Comparison of ENCODE assay signal across 8 cellular contexts in the genomic region with DNA sequence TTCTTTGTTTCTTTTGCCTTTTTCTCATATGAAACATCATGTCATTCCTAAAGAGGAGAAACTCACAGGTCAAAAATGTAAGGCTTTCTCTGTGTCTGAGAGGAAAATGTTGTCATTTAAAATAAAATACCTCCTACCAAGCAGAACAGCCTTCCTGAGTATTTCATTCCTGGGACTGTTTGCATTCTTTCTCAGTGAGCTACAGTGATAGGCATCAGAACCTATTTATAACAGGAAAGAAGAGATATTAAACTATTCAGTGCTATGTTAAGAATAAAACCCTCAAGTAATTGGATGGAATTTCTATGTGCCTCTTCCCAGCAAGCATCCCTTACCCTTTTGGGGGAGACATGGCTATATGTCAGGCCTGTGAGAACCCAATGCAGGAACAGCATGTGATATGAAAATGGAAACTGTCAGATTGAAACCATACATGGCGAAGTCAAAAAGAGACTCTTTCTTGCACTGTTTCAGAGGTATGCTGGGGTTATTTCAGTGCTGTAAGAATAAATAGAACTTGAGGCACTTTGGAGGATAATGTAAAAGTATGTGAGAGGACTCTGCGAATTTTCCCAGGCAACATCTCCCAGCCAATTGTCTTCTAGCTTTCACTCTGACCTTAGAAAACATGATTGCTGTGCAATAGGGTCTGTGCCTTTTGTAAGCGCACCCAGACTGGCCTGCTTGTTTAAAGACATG.
DNase-seq lines count a peak whose midpoint lies in the region; ATAC-seq and TF ChIP-seq lines count a peak whose summit lies in the region.

No MANE protein-coding gene starts in this region.

- no peaks in the 10 kb centered on the region for H3K4me1 Mint-ChIP-seq in activated CD8-positive, alpha-beta memory T cell treated with anti-CD3 and anti-CD28 coated beads, Interleukin-2, amount 10 ng/mL, durations not matched to agents 7 days and 5 days

- H3K9me3 Mint-ChIP-seq in activated CD8-positive, alpha-beta memory T cell treated with anti-CD3 and anti-CD28 coated beads, Interleukin-2, amount 10 ng/mL, durations not matched to agents 7 days and 5 days (ENCODE audit: low read depth), result no peaks in the 10 kb centered on the region

- ATAC-seq in HG02588 (IDR thresholded peaks at IDR 0.05; ENCODE audit: unreplicated experiment), result peak; percentile 84
- no peak for ATAC-seq in activated CD8-positive, alpha-beta memory T cell treated with anti-CD3 and anti-CD28 coated beads, Interleukin-2, amount 10 ng/mL, durations not matched to agents 7 days and 5 days
- no peak for ATAC-seq in HG03571 (IDR thresholded peaks at IDR 0.05; ENCODE audit: unreplicated experiment)

- in situ Hi-C loops in G401 (cut with HindIII; ENCODE audit: low sequenced_read_pairs), result no loop called here

- peak overlapping the region; percentile 45 for H3K4me3 ChIP-seq in WI38 (ENCODE audit: low read depth, low read length)

- TF ChIP-seq CTCF in WI38 (IDR thresholded peaks at IDR 0.05; ENCODE audit: low read depth, low read length), result no peak

- H3K36me3 Mint-ChIP-seq in activated CD8-positive, alpha-beta memory T cell treated with anti-CD3 and anti-CD28 coated beads, Interleukin-2, amount 10 ng/mL, durations not matched to agents 7 days and 5 days, result no peaks in the 10 kb centered on the region

- no peak overlapping the region for H3K27ac Mint-ChIP-seq in activated CD8-positive, alpha-beta memory T cell treated with anti-CD3 and anti-CD28 coated beads, Interleukin-2, amount 10 ng/mL, durations not matched to agents 7 days and 5 days

- DNase-seq in G401 (ENCODE audit: low spot score), result peak; percentile 3
- peak; percentile 80 to 96 for DNase-seq in lung microvascular endothelial cell (ENCODE audit: low read depth in 2 of 2)
- DNase-seq in SKM-1 treated with dmso at 0.1 percent for 144 hours (lab: John Stamatoyannopoulos, UW; ENCODE audit: unreplicated experiment), result no peak
- no peak for DNase-seq in activated CD8-positive, alpha-beta memory T cell treated with anti-CD3 and anti-CD28 coated beads, Interleukin-2, amount 10 ng/mL, durations not matched to agents 7 days and 5 days
- no peak for DNase-seq in NCI-H187 (lab: John Stamatoyannopoulos, UW)

- no peaks in the 10 kb centered on the region for H3K27me3 Mint-ChIP-seq in activated CD8-positive, alpha-beta memory T cell treated with anti-CD3 and anti-CD28 coated beads, Interleukin-2, amount 10 ng/mL, durations not matched to agents 7 days and 5 days

- CTCF ChIA-PET in activated CD8-positive, alpha-beta memory T cell treated with anti-CD3 and anti-CD28 coated beads, Interleukin-2, amount 10 ng/mL, durations not matched to agents 7 days and 5 days (lab: Charles Lee), result no interaction called here

- no peak overlapping the region for H3K4me3 Mint-ChIP-seq in activated CD8-positive, alpha-beta memory T cell treated with anti-CD3 and anti-CD28 coated beads, Interleukin-2, amount 10 ng/mL, durations not matched to agents 7 days and 5 days

Comparison
In these comparisons a context has a peak if more than half of its experiments do, and no peak if none do; other contexts are left out.
1. DNase-seq: peak in G401 (single experiment) and lung microvascular endothelial cell (2 of 2); none in SKM-1 treated with dmso at 0.1 percent for 144 hours (single experiment), activated CD8-positive, alpha-beta memory T cell treated with anti-CD3 and anti-CD28 coated beads, Interleukin-2, amount 10 ng/mL, durations not matched to agents 7 days and 5 days (single experiment) and NCI-H187 (0 of 2).